ENCODE assay signal across 23 cellular contexts in the genomic region with DNA sequence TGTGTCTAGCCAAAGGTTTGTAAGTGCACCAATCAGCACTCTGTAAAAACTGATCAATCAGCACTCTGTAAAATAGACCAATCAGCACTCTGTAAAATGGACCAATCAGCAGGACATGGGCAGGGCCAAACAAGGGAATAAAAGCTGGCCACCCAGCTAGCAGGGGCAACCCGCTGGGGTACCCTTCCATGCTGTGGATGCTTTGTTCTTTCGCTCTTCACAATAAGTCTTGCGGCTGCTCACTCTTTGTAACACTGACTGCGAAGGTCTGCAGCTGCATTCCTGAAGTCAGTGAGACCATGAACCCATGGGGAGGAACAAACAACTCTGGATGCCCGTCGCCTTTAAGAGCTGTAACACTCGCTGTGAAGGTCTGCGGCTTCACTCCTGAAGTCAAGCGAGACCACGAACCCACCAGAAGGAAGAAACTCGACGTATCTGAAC. TPM values are rescaled to one million over a fixed set of nuclear protein-coding genes. Genes with fewer than 3 reads are reported as not detected.
DNase-seq lines count a peak whose midpoint lies in the region; ATAC-seq and TF ChIP-seq lines count a peak whose summit lies in the region.
"Had no signal": no experiment of that assay in that cellular context is flagged by ENCODE, and none has a peak within 500 bp of the region (broad histone marks: within the 10 kb centered on the region; RNA-seq: fewer than 3 reads in every experiment).

No MANE protein-coding gene starts in this region.

- ATAC-seq in activated CD8-positive, alpha-beta T cell treated with anti-CD3 and anti-CD28 coated beads for 36 hours, result no peak
- ATAC-seq in activated CD8-positive, alpha-beta T cell treated with anti-CD3 and anti-CD28 coated beads, Interleukin-2, amount 10 ng/mL, durations not matched to agents 7 days and 5 days, result no peak
- ATAC-seq in HG03159 (IDR thresholded peaks at IDR 0.05; ENCODE audit: unreplicated experiment), result no peak
- ATAC-seq: GM12878, sciatic nerve had no signal

- intact Hi-C loops in activated CD8-positive, alpha-beta T cell treated with anti-CD3 and anti-CD28 coated beads for 36 hours (cut with micrococcal nuclease), result no loop called here

- H3K4me3 Mint-ChIP-seq in activated CD8-positive, alpha-beta T cell treated with anti-CD3 and anti-CD28 coated beads for 36 hours, result peak overlapping the region; percentile 7
- no peak overlapping the region for H3K4me3 Mint-ChIP-seq in activated CD8-positive, alpha-beta T cell treated with anti-CD3 and anti-CD28 coated beads, Interleukin-2, amount 10 ng/mL, durations not matched to agents 7 days and 5 days
- peak overlapping the region; percentile 61 for H3K4me3 Mint-ChIP-seq in activated naive CD8-positive, alpha-beta T cell treated with anti-CD3 and anti-CD28 coated beads for 36 hours
- H3K4me3 Mint-ChIP-seq in immature natural killer cell, result peak overlapping the region in 4 of 5 donors; percentile 36 to 65 (median 62)
- peak overlapping the region; percentile 17 for H3K4me3 Mint-ChIP-seq in stimulated activated naive CD8-positive, alpha-beta T cell treated with anti-CD3 and anti-CD28 coated beads, Interleukin-15, Interleukin-2, amounts not matched to agents 100 ng/mL and 50 ng/mL, for 24 hours
- H3K4me3 Mint-ChIP-seq: activated CD4-positive, alpha-beta T cell treated with anti-CD3 and anti-CD28 coated beads, Interleukin-2, amount 10 ng/mL, durations not matched to agents 7 days and 5 days; type B pancreatic cell had no signal

- TF ChIP-seq CTCF in activated CD8-positive, alpha-beta T cell treated with anti-CD3 and anti-CD28 coated beads for 36 hours (IDR thresholded peaks at IDR 0.05), result no peak

- POLR2A ChIA-PET in activated CD8-positive, alpha-beta T cell treated with anti-CD3 and anti-CD28 coated beads for 36 hours (lab: Charles Lee), result interaction anchor here (0.6 to 2.3 kb wide), 2 partner anchors 12 to 37 kb away, joined by 3 to 12 read pairs; no protein-coding TSS in a partner anchor
- POLR2A ChIA-PET in activated CD8-positive, alpha-beta T cell treated with anti-CD3 and anti-CD28 coated beads, Interleukin-2, amount 10 ng/mL, durations not matched to agents 7 days and 5 days (lab: Charles Lee), result interaction anchor here (1.8 kb wide), 1 partner anchor 13 kb away, joined by 8 read pairs; no protein-coding TSS in a partner anchor

- H3K4me1 Mint-ChIP-seq in activated CD8-positive, alpha-beta T cell treated with anti-CD3 and anti-CD28 coated beads for 36 hours (ENCODE audit: low read depth), result peaks cover 4% of the 10 kb centered on the region
- H3K4me1 Mint-ChIP-seq in activated CD8-positive, alpha-beta T cell treated with anti-CD3 and anti-CD28 coated beads, Interleukin-2, amount 10 ng/mL, durations not matched to agents 7 days and 5 days (ENCODE audit: low read depth), result peaks cover 12% of the 10 kb centered on the region
- H3K4me1 Mint-ChIP-seq in activated naive CD8-positive, alpha-beta T cell treated with anti-CD3 and anti-CD28 coated beads for 36 hours, result peaks cover 14% of the 10 kb centered on the region
- peaks cover 12 to 13% of the 10 kb centered on the region in 2 donors for H3K4me1 Mint-ChIP-seq in immature natural killer cell
- peaks cover 6% of the 10 kb centered on the region for H3K4me1 Mint-ChIP-seq in stimulated activated naive CD8-positive, alpha-beta T cell treated with anti-CD3 and anti-CD28 coated beads, Interleukin-15, Interleukin-2, amounts not matched to agents 100 ng/mL and 50 ng/mL, for 24 hours (ENCODE audit: low read depth)

- H3K9me3 Mint-ChIP-seq in activated CD8-positive, alpha-beta T cell treated with anti-CD3 and anti-CD28 coated beads for 36 hours, result no peaks in the 10 kb centered on the region
- no peaks in the 10 kb centered on the region for H3K9me3 Mint-ChIP-seq in activated CD8-positive, alpha-beta T cell treated with anti-CD3 and anti-CD28 coated beads, Interleukin-2, amount 10 ng/mL, durations not matched to agents 7 days and 5 days (ENCODE audit: insufficient read depth)
- no peaks in the 10 kb centered on the region for H3K9me3 Mint-ChIP-seq in activated naive CD8-positive, alpha-beta T cell treated with anti-CD3 and anti-CD28 coated beads for 36 hours
- no peaks in the 10 kb centered on the region for H3K9me3 Mint-ChIP-seq in immature natural killer cell
- no peaks in the 10 kb centered on the region for H3K9me3 Mint-ChIP-seq in stimulated activated naive CD8-positive, alpha-beta T cell treated with anti-CD3 and anti-CD28 coated beads, Interleukin-15, Interleukin-2, amounts not matched to agents 100 ng/mL and 50 ng/mL, for 24 hours
- H3K9me3 Mint-ChIP-seq: activated T-helper 2 cell treated with anti-CD3 and anti-CD28 coated beads, Interferon-gamma antibody, Interleukin-2, Interleukin-4, amounts not matched to agents 10 μg/mL and 5 μg/mL and 100 μg/mL, durations not matched to agents 14 hours and 24 hours and 36 hours; type B pancreatic cell had no signal

- H3K36me3 Mint-ChIP-seq in activated CD8-positive, alpha-beta T cell treated with anti-CD3 and anti-CD28 coated beads for 36 hours (ENCODE audit: low read depth), result no peaks in the 10 kb centered on the region
- H3K36me3 Mint-ChIP-seq in activated CD8-positive, alpha-beta T cell treated with anti-CD3 and anti-CD28 coated beads, Interleukin-2, amount 10 ng/mL, durations not matched to agents 7 days and 5 days (ENCODE audit: low read depth), result no peaks in the 10 kb centered on the region
- H3K36me3 Mint-ChIP-seq in activated naive CD8-positive, alpha-beta T cell treated with anti-CD3 and anti-CD28 coated beads for 36 hours, result no peaks in the 10 kb centered on the region
- no peaks in the 10 kb centered on the region for H3K36me3 Mint-ChIP-seq in immature natural killer cell
- no peaks in the 10 kb centered on the region for H3K36me3 Mint-ChIP-seq in stimulated activated naive CD8-positive, alpha-beta T cell treated with anti-CD3 and anti-CD28 coated beads, Interleukin-15, Interleukin-2, amounts not matched to agents 100 ng/mL and 50 ng/mL, for 24 hours (ENCODE audit: low read depth)
- H3K36me3 Mint-ChIP-seq: type B pancreatic cell had no signal

- H3K27ac Mint-ChIP-seq in activated CD8-positive, alpha-beta T cell treated with anti-CD3 and anti-CD28 coated beads for 36 hours, result no peak overlapping the region
- no peak overlapping the region for H3K27ac Mint-ChIP-seq in activated CD8-positive, alpha-beta T cell treated with anti-CD3 and anti-CD28 coated beads, Interleukin-2, amount 10 ng/mL, durations not matched to agents 7 days and 5 days
- H3K27ac Mint-ChIP-seq in activated naive CD8-positive, alpha-beta T cell treated with anti-CD3 and anti-CD28 coated beads for 36 hours, result no peak overlapping the region
- H3K27ac Mint-ChIP-seq in immature natural killer cell, result peak overlapping the region in 2 of 6 donors; percentile 51 to 65
- H3K27ac Mint-ChIP-seq in stimulated activated naive CD8-positive, alpha-beta T cell treated with anti-CD3 and anti-CD28 coated beads, Interleukin-15, Interleukin-2, amounts not matched to agents 100 ng/mL and 50 ng/mL, for 24 hours, result no peak overlapping the region
- H3K27ac Mint-ChIP-seq: activated CD4-positive, alpha-beta T cell treated with anti-CD3 and anti-CD28 coated beads, Interleukin-2, amount 10 ng/mL, durations not matched to agents 7 days and 5 days; activated T-helper 2 cell treated with anti-CD3 and anti-CD28 coated beads, Interferon-gamma antibody, Interleukin-2, Interleukin-4, amounts not matched to agents 10 μg/mL and 5 μg/mL and 100 μg/mL, durations not matched to agents 14 hours and 24 hours and 36 hours; type B pancreatic cell had no signal

- CTCF ChIA-PET in activated CD8-positive, alpha-beta T cell treated with anti-CD3 and anti-CD28 coated beads for 36 hours (lab: Charles Lee), result interaction anchor here (1.0 to 2.4 kb wide), 2 partner anchors 13 to 56 kb away, joined by 3 to 12 read pairs; no protein-coding TSS in a partner anchor
- CTCF ChIA-PET in activated CD8-positive, alpha-beta T cell treated with anti-CD3 and anti-CD28 coated beads, Interleukin-2, amount 10 ng/mL, durations not matched to agents 7 days and 5 days (lab: Charles Lee), result interaction anchor here (1.3 kb wide), 1 partner anchor 13 kb away, joined by 4 read pairs; no protein-coding TSS in a partner anchor

- peaks cover 12% of the 10 kb centered on the region for H3K27me3 Mint-ChIP-seq in activated CD8-positive, alpha-beta T cell treated with anti-CD3 and anti-CD28 coated beads for 36 hours
- H3K27me3 Mint-ChIP-seq in activated CD8-positive, alpha-beta T cell treated with anti-CD3 and anti-CD28 coated beads, Interleukin-2, amount 10 ng/mL, durations not matched to agents 7 days and 5 days (ENCODE audit: low read depth), result peaks cover 27% of the 10 kb centered on the region
- H3K27me3 Mint-ChIP-seq in activated naive CD8-positive, alpha-beta T cell treated with anti-CD3 and anti-CD28 coated beads for 36 hours, result peaks cover 34% of the 10 kb centered on the region
- H3K27me3 Mint-ChIP-seq in immature natural killer cell (ENCODE audit: low read depth in 3 of 3), result peaks cover 3 to 6% (median 5%) of the 10 kb centered on the region in 3 donors
- peaks cover 25% of the 10 kb centered on the region for H3K27me3 Mint-ChIP-seq in stimulated activated naive CD8-positive, alpha-beta T cell treated with anti-CD3 and anti-CD28 coated beads, Interleukin-15, Interleukin-2, amounts not matched to agents 100 ng/mL and 50 ng/mL, for 24 hours
- H3K27me3 Mint-ChIP-seq: type B pancreatic cell had no signal

- no peak for DNase-seq in activated CD8-positive, alpha-beta T cell treated with anti-CD3 and anti-CD28 coated beads for 36 hours
- DNase-seq in activated CD8-positive, alpha-beta T cell treated with anti-CD3 and anti-CD28 coated beads, Interleukin-2, amount 10 ng/mL, durations not matched to agents 7 days and 5 days, result no peak
- no peak for DNase-seq in activated naive CD8-positive, alpha-beta T cell treated with anti-CD3 and anti-CD28 coated beads for 36 hours
- peak; percentile 18 to 36 (median 27) for DNase-seq in immature natural killer cell
- DNase-seq in NCI-H1436 (lab: John Stamatoyannopoulos, UW), result no peak
- no peak for DNase-seq in NCI-H1417 (lab: John Stamatoyannopoulos, UW)
- DNase-seq: 8988T; activated CD4-positive, alpha-beta T cell treated with anti-CD3 and anti-CD28 coated beads, Interleukin-2, amount 10 ng/mL, durations not matched to agents 7 days and 5 days; activated CD8-positive, alpha-beta memory T cell treated with anti-CD3 and anti-CD28 coated beads, Interleukin-2, amount 50 U/mL, for 4 hours; adrenal gland; COR-L47; DMS79; islet precursor cell; NCI-H1930; NCI-H774; posterior cingulate gyrus; stimulated activated CD4-positive, alpha-beta T cell treated with anti-CD3 and anti-CD28 coated beads, Interleukin-15, amount 100 ng/mL, for 24 hours had no signal

RNA-seq across cellular contexts. Expression of a gene that starts 14.3 kb away (rescaled TPM):
- total RNA-seq in activated CD8-positive, alpha-beta T cell treated with anti-CD3 and anti-CD28 coated beads for 36 hours, result 100 to 1,000 TPM; 330 to 339 TPM
- 100 to 1,000 TPM; 331 TPM for total RNA-seq in activated CD8-positive, alpha-beta T cell treated with anti-CD3 and anti-CD28 coated beads, Interleukin-2, amount 10 ng/mL, durations not matched to agents 7 days and 5 days
- 100 to 1,000 TPM; 430 to 465 TPM for total RNA-seq in activated naive CD8-positive, alpha-beta T cell treated with anti-CD3 and anti-CD28 coated beads for 36 hours
- polyA plus RNA-seq in immature natural killer cell, result 100 to 1,000 TPM; 176 to 312 (median 204) TPM

RNA-seq across cellular contexts. Expression of a gene that starts 14.4 kb away (rescaled TPM):
- total RNA-seq in activated CD8-positive, alpha-beta T cell treated with anti-CD3 and anti-CD28 coated beads for 36 hours, result 10 to 100 TPM; 78.9 to 83.5 TPM
- total RNA-seq in activated CD8-positive, alpha-beta T cell treated with anti-CD3 and anti-CD28 coated beads, Interleukin-2, amount 10 ng/mL, durations not matched to agents 7 days and 5 days, result 10 to 100 TPM; 45.0 to 45.3 TPM
- 10 to 100 TPM; 71.4 to 73.1 TPM for total RNA-seq in activated naive CD8-positive, alpha-beta T cell treated with anti-CD3 and anti-CD28 coated beads for 36 hours
- polyA plus RNA-seq in immature natural killer cell, result 10 to 100 TPM; 48.5 to 53.7 (median 53.2) TPM

RNA-seq across cellular contexts. Expression of a gene that starts 42.2 kb away (rescaled TPM):
- 100 to 1,000 TPM; 384 to 403 TPM for total RNA-seq in activated CD8-positive, alpha-beta T cell treated with anti-CD3 and anti-CD28 coated beads for 36 hours
- total RNA-seq in activated CD8-positive, alpha-beta T cell treated with anti-CD3 and anti-CD28 coated beads, Interleukin-2, amount 10 ng/mL, durations not matched to agents 7 days and 5 days, result 100 to 1,000 TPM; 405 to 406 TPM
- total RNA-seq in activated naive CD8-positive, alpha-beta T cell treated with anti-CD3 and anti-CD28 coated beads for 36 hours, result 100 to 1,000 TPM; 495 to 535 TPM
- polyA plus RNA-seq in immature natural killer cell, result 100 to 1,000 TPM; 133 to 287 (median 221) TPM

Comparison
In these comparisons a context has a peak if more than half of its experiments do, and no peak if none do; other contexts are left out.
1. DNase-seq: peak in immature natural killer cell (3 of 3); none in activated CD8-positive, alpha-beta T cell treated with anti-CD3 and anti-CD28 coated beads for 36 hours (single experiment), activated CD8-positive, alpha-beta T cell treated with anti-CD3 and anti-CD28 coated beads, Interleukin-2, amount 10 ng/mL, durations not matched to agents 7 days and 5 days (single experiment), activated naive CD8-positive, alpha-beta T cell treated with anti-CD3 and anti-CD28 coated beads for 36 hours (single experiment), NCI-H1436 (single experiment) and NCI-H1417 (0 of 3).